ENCODE assay signal across 1 cellular context in genomic region chr4:80173841-80174240, GRCh38.
TF ChIP-seq lines count a peak whose summit lies in the region.

No MANE protein-coding gene starts in this region.

TF ChIP-seq in GM23338, 12 proteins besides CTCF, POLR2A, EP300 and RAD21 (continued from another document):
- no peak for TF ChIP-seq ZNF462 (CRISPR knock-in tag; IDR thresholded peaks at IDR 0.05)
- no peak for TF ChIP-seq REST (IDR thresholded peaks at IDR 0.05; ENCODE audit: unreplicated experiment)
